In genomic region chr19:58368561-58369360, GRCh38 we compare ENCODE assay signal across 1 cellular context.
TF ChIP-seq lines count a peak whose summit lies in the region.

No MANE protein-coding gene starts in this region.

TF ChIP-seq in WTC11, 78 proteins besides CTCF, POLR2A, EP300 and RAD21 (continued from another document):
- TF ChIP-seq ZSCAN18 (CRISPR knock-in tag; IDR thresholded peaks at IDR 0.05) (no peak), AFF4 (CRISPR knock-in tag; IDR thresholded peaks at IDR 0.05; ENCODE audit: borderline replicate concordance) (no peak), ZNF232 (CRISPR knock-in tag; IDR thresholded peaks at IDR 0.05) (no peak), FOXK1 (CRISPR knock-in tag; IDR thresholded peaks at IDR 0.05) (no peak), ZNF317 (CRISPR knock-in tag; IDR thresholded peaks at IDR 0.05; ENCODE audit: borderline replicate concordance, low read depth) (no peak), ERG (CRISPR knock-in tag; IDR thresholded peaks at IDR 0.05) (no peak), HMGXB4 (CRISPR knock-in tag; IDR thresholded peaks at IDR 0.05) (no peak), PRRX2 (CRISPR knock-in tag; IDR thresholded peaks at IDR 0.05) (no peak), NFYB (CRISPR knock-in tag; conservative IDR thresholded peaks at IDR 0.05; ENCODE audit: low read depth) (no peak), GRHL2 (CRISPR knock-in tag; IDR thresholded peaks at IDR 0.05; ENCODE audit: insufficient replicate concordance, severe bottlenecking) (no peak), ATF3 (CRISPR knock-in tag; conservative IDR thresholded peaks at IDR 0.05) (no peak), CREB1 (CRISPR knock-in tag; IDR thresholded peaks at IDR 0.05) (no peak), GABPB1 (CRISPR knock-in tag; IDR thresholded peaks at IDR 0.05) (no peak), ZNF416 (CRISPR knock-in tag; IDR thresholded peaks at IDR 0.05) (no peak)
